In the genomic region with DNA sequence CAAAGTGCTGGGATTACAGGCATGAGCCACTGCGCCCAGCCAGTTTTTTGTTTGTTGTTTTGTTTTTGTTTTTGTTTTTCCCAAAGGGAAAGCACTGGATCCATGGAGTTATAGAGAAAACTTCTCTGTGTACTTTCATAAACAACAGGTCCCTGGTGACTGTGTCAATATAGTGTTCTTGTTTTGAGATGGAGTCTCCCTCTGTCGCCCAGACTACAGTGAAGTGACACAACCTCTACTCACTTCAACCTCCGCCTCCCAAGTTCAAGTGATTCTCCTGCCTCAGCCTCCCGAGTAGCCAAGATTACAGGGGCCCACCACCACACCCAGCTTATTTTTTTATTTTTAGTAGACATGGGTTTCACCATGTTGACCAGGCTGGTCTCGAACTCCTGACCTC, we compare ENCODE assay signal across 13 cellular contexts.
"Had no signal": no experiment of that assay in that cellular context is flagged by ENCODE, and none has a peak within 500 bp of the region (broad histone marks: within the 10 kb centered on the region; RNA-seq: fewer than 3 reads in every experiment).

No MANE protein-coding gene starts in this region.

- ATAC-seq: mucosa of descending colon; naive thymus-derived CD4-positive, alpha-beta T cell had no signal

- H3K36me3 Mint-ChIP-seq: immature natural killer cell had no signal

- H3K27ac ChIP-seq: adrenal gland, esophagus squamous epithelium, parathyroid adenoma had no signal

- H3K9me3 Mint-ChIP-seq: immature natural killer cell, memory B cell had no signal

- DNase-seq: activated CD4-positive, alpha-beta T cell treated with anti-CD3 and anti-CD28 coated beads, Interleukin-2, amount 50 U/mL, for 1 hour; activated effector memory CD4-positive, alpha-beta T cell treated with Interleukin-2 at 50 U/mL for 16 hours; activated naive CD4-positive, alpha-beta T cell treated with anti-CD3 and anti-CD28 coated beads, Interleukin-2, amount 50 U/mL, for 16 hours; activated T-cell treated with anti-CD3 and anti-CD28 coated beads for 4 hours; effector CD4-positive, alpha-beta T cell; esophagus squamous epithelium; immature natural killer cell; mucosa of descending colon; naive thymus-derived CD4-positive, alpha-beta T cell; stimulated activated naive CD4-positive, alpha-beta T cell had no signal

- H3K36me3 ChIP-seq: adrenal gland, esophagus squamous epithelium had no signal

- H3K27ac Mint-ChIP-seq: memory B cell had no signal

- H3K9me3 ChIP-seq: adrenal gland, esophagus squamous epithelium, mucosa of descending colon had no signal

- H3K4me3 Mint-ChIP-seq: memory B cell had no signal

- H3K27me3 Mint-ChIP-seq: memory B cell; naive thymus-derived CD4-positive, alpha-beta T cell had no signal

- H3K4me1 ChIP-seq: parathyroid adenoma had no signal

- H3K4me3 ChIP-seq: adrenal gland, esophagus squamous epithelium, mucosa of descending colon had no signal
